In the genomic region with DNA sequence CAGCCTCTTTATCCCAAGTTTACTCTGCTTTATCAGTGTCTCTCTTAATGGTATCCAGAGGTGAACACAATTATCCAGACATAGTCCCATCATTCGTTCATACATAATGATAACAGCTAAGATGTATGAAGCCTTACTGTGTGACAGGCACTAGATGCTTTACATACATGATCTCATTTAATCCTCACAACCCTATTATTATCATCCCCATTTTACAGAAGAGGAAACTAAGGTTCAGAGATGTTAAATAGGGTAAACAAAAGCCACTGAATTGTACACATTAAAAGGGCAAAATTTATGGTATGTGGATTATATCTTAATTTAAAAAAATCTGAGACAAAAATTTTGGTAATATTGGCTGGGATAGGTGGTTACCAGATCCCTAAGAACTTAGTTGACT, we compare ENCODE assay signal across 12 cellular contexts.
"Had no signal": no experiment of that assay in that cellular context is flagged by ENCODE, and none has a peak within 500 bp of the region (broad histone marks: within the 10 kb centered on the region; RNA-seq: fewer than 3 reads in every experiment).

No MANE protein-coding gene starts in this region.

- H3K27ac ChIP-seq: gastrocnemius medialis, heart right ventricle, neutrophil, pancreas, upper lobe of right lung had no signal

- H3K27ac Mint-ChIP-seq: activated naive CD8-positive, alpha-beta T cell; T-helper 1 cell treated with Interleukin-12 subunit alpha and Interleukin-12 subunit beta and Interleukin-4 antibody, amounts not matched to agents 30 μg/mL and 1 μg/mL, for 36 hours had no signal

- H3K4me3 Mint-ChIP-seq: activated naive CD8-positive, alpha-beta T cell; T-helper 1 cell treated with Interleukin-12 subunit alpha and Interleukin-12 subunit beta and Interleukin-4 antibody, amounts not matched to agents 30 μg/mL and 1 μg/mL, for 36 hours had no signal

- H3K27me3 Mint-ChIP-seq: activated naive CD8-positive, alpha-beta T cell had no signal

- H3K27me3 ChIP-seq: gastrocnemius medialis, neutrophil, pancreas, upper lobe of right lung had no signal

- H3K9me3 Mint-ChIP-seq: T-helper 1 cell treated with Interleukin-12 subunit alpha and Interleukin-12 subunit beta and Interleukin-4 antibody, amounts not matched to agents 30 μg/mL and 1 μg/mL, for 36 hours had no signal

- H3K36me3 Mint-ChIP-seq: activated naive CD8-positive, alpha-beta T cell had no signal

- H3K36me3 ChIP-seq: gastrocnemius medialis, heart right ventricle, neutrophil, pancreas, upper lobe of right lung had no signal

- DNase-seq: activated CD4-positive, CD25-positive, alpha-beta regulatory T cell treated with anti-CD3 and anti-CD28 coated beads, Interleukin-2, amount 50 U/mL, for 72 hours; effector CD4-positive, alpha-beta T cell; gastrocnemius medialis; heart right ventricle; left ventricle myocardium superior; stimulated activated CD4-positive, alpha-beta T cell treated with anti-CD3 and anti-CD28 coated beads, Interleukin-4, amount 100 ng/mL, for 1 hour; upper lobe of right lung had no signal

- H3K4me1 ChIP-seq: gastrocnemius medialis, upper lobe of right lung had no signal

- H3K4me3 ChIP-seq: gastrocnemius medialis, heart right ventricle, pancreas, upper lobe of right lung had no signal

- H3K9me3 ChIP-seq: gastrocnemius medialis, heart right ventricle, neutrophil, pancreas, upper lobe of right lung had no signal

- ATAC-seq: esophagus mucosa, gastrocnemius medialis, left ventricle myocardium superior had no signal
